21 cellular contexts compared by ENCODE assay signal in genomic region chr7:41819645-41820044, GRCh38.
"Had no signal": no experiment of that assay in that cellular context is flagged by ENCODE, and none has a peak within 500 bp of the region (broad histone marks: within the 10 kb centered on the region; RNA-seq: fewer than 3 reads in every experiment).

No MANE protein-coding gene starts in this region.

- DNase-seq: IMR-90, Karpas-422, KG1, MG63, NCI-H1092, NCI-H1105 treated with DMSO at 0.1 percent for 48 hours, NCI-H1417 treated with DMSO at 0.1 percent for 48 hours, NCI-H146, NCI-H1694 treated with DMSO at 0.1 percent for 48 hours, NCI-H1930, NCI-H2081, NCI-H2107, NCI-H226, NCI-H446, NCI-H510A, NCI-H524 treated with DMSO at 0.1 percent for 48 hours, NCI-H69, NCI-H774, SHP77 had no signal

- H3K4me3 ChIP-seq: MG63 had no signal

- H3K27me3 ChIP-seq: MG63 had no signal

- H3K36me3 ChIP-seq: MG63 had no signal

- ATAC-seq: HepG2 had no signal

- H3K27ac ChIP-seq: RWPE1 had no signal

- FAIRE-seq: HepG2 had no signal
